In the genomic region with DNA sequence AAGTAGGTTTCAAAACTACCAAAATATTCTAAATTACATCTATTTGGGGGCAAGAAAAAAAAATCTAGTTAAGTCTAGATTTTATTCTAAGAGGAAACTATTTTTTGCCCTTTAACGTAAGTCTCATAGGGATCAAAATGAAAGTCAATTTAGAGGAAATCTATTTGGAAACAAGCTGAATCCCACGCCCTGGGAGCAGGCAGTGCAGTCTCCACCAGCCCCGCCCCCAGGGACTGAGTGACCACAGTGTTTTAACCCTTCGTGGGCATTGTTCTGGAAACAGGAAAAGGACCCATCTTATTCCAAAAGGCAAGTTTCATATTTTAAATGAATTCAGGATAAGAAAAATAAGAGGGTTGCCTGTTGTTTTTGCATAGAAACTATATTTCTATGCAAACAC, we compare ENCODE assay signal across 8 cellular contexts.
DNase-seq lines count a peak whose midpoint lies in the region; ATAC-seq, FAIRE-seq and TF ChIP-seq lines count a peak whose summit lies in the region.

No MANE protein-coding gene starts in this region.

- DNase-seq in HEK293T (ENCODE audit: extremely low spot score) (peak; percentile 71), astrocyte of the hippocampus (ENCODE audit: low read depth, low spot score) (peak; percentile 78), iPS-NIHi7 (ENCODE audit: extremely low spot score) (peak; percentile 57), small intestine (peak; percentile 53), mesothelial cell of epicardium (ENCODE audit: low spot score in 2 of 2, unreplicated experiment in 2 of 2) (no peak), DMS114 treated with DMSO at 0.1 percent for 48 hours (lab: John Stamatoyannopoulos, UW; ENCODE audit: unreplicated experiment) (no peak), NCI-H345 (lab: John Stamatoyannopoulos, UW) (no peak)

- no peak overlapping the region for H3K4me3 ChIP-seq in small intestine (ENCODE audit: low read depth in 1 of 2, low read length in 2 of 2)

- H3K9me3 ChIP-seq in small intestine (ENCODE audit: control insufficient read depth, low read depth): no peaks in the 10 kb centered on the region

- POLR2A ChIA-PET in HEK293T (lab: Yijun Ruan, JAX): no interaction called here

- H3K27me3 ChIP-seq in small intestine (ENCODE audit: control insufficient read depth in 2 of 2, insufficient read depth in 2 of 2, low read length in 2 of 2): no peaks in the 10 kb centered on the region

- H3K4me3 Mint-ChIP-seq in mesothelial cell of epicardium: no peak overlapping the region

- no peak for FAIRE-seq in small intestine (lab: Jason Lieb, UNC)

- CTCF ChIA-PET in HEK293T (lab: Yijun Ruan, JAX): interaction anchor here (0.6 to 0.9 kb wide), 2 partner anchors 9 to 106 kb away, joined by 3 to 4 read pairs; no protein-coding TSS in a partner anchor

- H3K36me3 Mint-ChIP-seq in mesothelial cell of epicardium: no peaks in the 10 kb centered on the region

- no peak for ATAC-seq in HG03442 (IDR thresholded peaks at IDR 0.05; ENCODE audit: unreplicated experiment)

- H3K27ac Mint-ChIP-seq in mesothelial cell of epicardium: no peak overlapping the region

- no peaks in the 10 kb centered on the region for H3K4me1 ChIP-seq in small intestine (ENCODE audit: control insufficient read depth in 2 of 2, insufficient read depth in 1 of 2, low read depth in 1 of 2, low read length in 1 of 2)

- peaks cover 7% of the 10 kb centered on the region for H3K27me3 Mint-ChIP-seq in mesothelial cell of epicardium (ENCODE audit: low read depth)

- H3K9me3 Mint-ChIP-seq in mesothelial cell of epicardium: no peaks in the 10 kb centered on the region

- TF ChIP-seq CTCF in mesothelial cell of epicardium (IDR thresholded peaks at IDR 0.05; ENCODE audit: unreplicated experiment): no peak

- 5 to 15% (median 13%) methylated on average over 4 of the region's 4 CpGs for WGBS in small intestine, 3 donors

- peaks cover 39% of the 10 kb centered on the region for H3K4me1 Mint-ChIP-seq in mesothelial cell of epicardium

- H3K36me3 ChIP-seq in small intestine (ENCODE audit: control insufficient read depth in 2 of 2, insufficient read depth in 2 of 2, low read length in 2 of 2): no peaks in the 10 kb centered on the region

- H3K27ac ChIP-seq in small intestine (ENCODE audit: low read depth in 1 of 2, low read length in 1 of 2): no peak overlapping the region

TF ChIP-seq in HEK293T, 16 proteins besides CTCF, POLR2A, EP300 and RAD21:
- TF ChIP-seq LEF1 (IDR thresholded peaks at IDR 0.05; ENCODE audit: borderline replicate concordance) (no peak), SP1 (IDR thresholded peaks at IDR 0.05) (0 out of 2 replicates have a peak, but pooled peaks have one; percentile 11)
TF ChIP-seq in HEK293T: peak in this region for 1.

Comparison
In these comparisons a context has a peak if more than half of its experiments do, and no peak if none do; other contexts are left out.
1. DNase-seq: peak in HEK293T (single experiment), astrocyte of the hippocampus (single experiment), iPS-NIHi7 (single experiment) and small intestine (single experiment); none in mesothelial cell of epicardium (0 of 2), DMS114 treated with DMSO at 0.1 percent for 48 hours (single experiment) and NCI-H345 (single experiment).